In the genomic region with DNA sequence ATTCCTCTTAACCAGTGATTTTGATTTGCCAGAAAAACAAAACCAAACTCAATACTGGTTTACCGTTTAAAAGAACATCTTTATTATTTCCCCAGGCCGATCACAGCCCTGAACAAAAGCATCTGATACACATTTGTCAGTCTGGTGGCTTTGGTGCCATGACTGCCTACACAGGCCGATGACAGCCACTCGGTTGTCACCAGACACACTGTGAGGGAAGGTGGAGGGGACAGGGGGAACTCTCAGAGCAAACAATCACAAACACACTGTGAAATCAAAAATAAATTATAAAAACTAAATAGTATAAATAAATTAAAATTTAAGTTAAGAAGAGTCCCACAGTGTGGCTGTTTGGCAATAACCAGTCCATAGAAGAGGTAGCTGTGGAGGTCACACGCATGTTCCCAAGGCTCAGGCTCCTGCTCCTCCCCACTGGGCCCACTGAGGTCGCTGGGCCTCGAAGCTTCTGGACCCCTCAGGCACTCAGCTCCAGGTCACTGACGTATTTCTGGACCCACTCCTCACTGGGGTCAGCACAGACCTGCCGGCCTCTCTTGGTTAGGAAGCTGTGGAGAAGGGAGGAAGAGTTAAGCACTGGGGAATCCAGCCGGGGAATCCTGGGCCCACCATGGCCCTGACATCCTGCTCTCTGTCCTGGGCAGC, we compare ENCODE assay signal across 7 cellular contexts. TPM values are rescaled to one million over a fixed set of nuclear protein-coding genes. Genes with fewer than 3 reads are reported as not detected.
"Had no signal": no experiment of that assay in that cellular context is flagged by ENCODE, and none has a peak within 500 bp of the region (broad histone marks: within the 10 kb centered on the region; RNA-seq: fewer than 3 reads in every experiment).

No MANE protein-coding gene starts in this region.

RNA-seq across cellular contexts. Expression of gene CCL3L1, which starts 1.6 kb away (rescaled TPM):
- total RNA-seq: glomerular endothelial cell, myocyte, pulmonary artery endothelial cell, right atrium auricular region, testis had no signal
- polyA plus RNA-seq: neural cell had no signal

RNA-seq across cellular contexts. Expression of gene CCL4L2, which starts 15.9 kb away (rescaled TPM):
- total RNA-seq: glomerular endothelial cell, myocyte, pulmonary artery endothelial cell, smooth muscle cell had no signal
- polyA plus RNA-seq: neural cell, smooth muscle cell had no signal

RNA-seq across cellular contexts. Expression of gene TBC1D3B, which starts 18.5 kb away (rescaled TPM):
- total RNA-seq: right atrium auricular region, smooth muscle cell had no signal
